8 cellular contexts compared by ENCODE assay signal in the genomic region with DNA sequence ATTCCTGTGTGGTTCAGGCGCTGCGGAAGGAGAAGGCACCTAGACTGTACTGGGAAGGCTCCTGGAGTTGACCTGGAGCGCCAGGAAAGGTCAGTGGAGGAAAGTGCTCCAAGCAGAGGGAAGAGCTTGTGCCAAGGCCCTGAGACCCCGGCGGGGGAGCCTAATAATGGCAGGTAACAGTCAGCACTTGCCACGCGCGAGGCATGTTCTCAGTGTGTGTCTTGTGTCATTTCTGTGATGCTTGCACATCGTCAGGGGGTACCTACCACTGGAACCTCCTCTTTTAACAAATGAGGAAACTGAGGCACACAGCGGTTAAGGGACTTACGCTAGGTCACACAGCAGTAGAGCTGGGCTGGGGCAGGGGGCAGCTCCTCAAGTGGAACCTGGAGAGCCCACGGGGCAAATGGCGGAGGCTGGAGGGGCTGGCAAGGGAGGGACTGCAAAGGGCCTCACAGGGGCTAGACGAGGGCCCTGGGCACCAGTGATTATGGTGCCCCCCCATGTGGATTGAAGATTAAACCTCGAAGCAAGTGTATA. TPM values are rescaled to one million over a fixed set of nuclear protein-coding genes. Genes with fewer than 3 reads are reported as not detected.
DNase-seq lines count a peak whose midpoint lies in the region; TF ChIP-seq lines count a peak whose summit lies in the region.

No MANE protein-coding gene starts in this region.

- H3K4me1 ChIP-seq in CD4-positive, alpha-beta memory T cell (ENCODE audit: insufficient read depth, low read length): peaks cover 7% of the 10 kb centered on the region
- H3K4me1 ChIP-seq in effector memory CD4-positive, alpha-beta T cell (ENCODE audit: control insufficient read depth, insufficient read depth, low read length, poor library complexity, severe bottlenecking): peaks cover 5% of the 10 kb centered on the region
- H3K4me1 ChIP-seq in neutrophil (ENCODE audit: control insufficient read depth in 1 of 2, insufficient read depth in 1 of 2, low read depth in 1 of 2, low read length in 1 of 2): peaks cover 21 to 26% of the 10 kb centered on the region in 2 experiments

- peaks cover 1 to 4% of the 10 kb centered on the region in 2 donors for H3K27me3 Mint-ChIP-seq in CD4-positive, alpha-beta memory T cell

- intact Hi-C loops in CD4-positive, alpha-beta memory T cell (cut with micrococcal nuclease): no loop called here

- H3K9me3 Mint-ChIP-seq in CD4-positive, alpha-beta memory T cell: no peaks in the 10 kb centered on the region

- H3K27me3 ChIP-seq in CD4-positive, alpha-beta memory T cell (ENCODE audit: insufficient read depth, low read length): no peaks in the 10 kb centered on the region
- no peaks in the 10 kb centered on the region for H3K27me3 ChIP-seq in effector memory CD4-positive, alpha-beta T cell (replicated peaks; ENCODE audit: control insufficient read depth, insufficient read depth, low read length, poor library complexity, severe bottlenecking)
- peaks cover 55% of the 10 kb centered on the region for H3K27me3 ChIP-seq in neutrophil

- CTCF ChIA-PET in CD4-positive, alpha-beta memory T cell (lab: Charles Lee; ENCODE audit: partially characterized antibody): interaction anchor here (1.2 to 1.7 kb wide), 2 partner anchors 9 to 10 kb away, joined by 5 to 11 read pairs; no protein-coding TSS in a partner anchor

- H3K9me3 ChIP-seq in CD4-positive, alpha-beta memory T cell (ENCODE audit: control insufficient read depth in 1 of 2, low read length in 2 of 2): no peaks in the 10 kb centered on the region
- H3K9me3 ChIP-seq in effector memory CD4-positive, alpha-beta T cell (ENCODE audit: control insufficient read depth, low read length): no peaks in the 10 kb centered on the region
- no peaks in the 10 kb centered on the region for H3K9me3 ChIP-seq in neutrophil

- POLR2A ChIA-PET in CD4-positive, alpha-beta memory T cell (lab: Charles Lee; ENCODE audit: partially characterized antibody): interaction anchor here (0.8 to 5.0 kb wide), 2 partner anchors 9 to 51 kb away, joined by 3 to 56 read pairs; partner anchors contain the start of gene PPIE

- H3K36me3 ChIP-seq in CD4-positive, alpha-beta memory T cell (ENCODE audit: insufficient read depth, low read length): no peaks in the 10 kb centered on the region
- H3K36me3 ChIP-seq in effector memory CD4-positive, alpha-beta T cell (ENCODE audit: control insufficient read depth, insufficient read depth, low read length): no peaks in the 10 kb centered on the region
- no peaks in the 10 kb centered on the region for H3K36me3 ChIP-seq in neutrophil

- H3K4me3 Mint-ChIP-seq in CD4-positive, alpha-beta memory T cell: peak overlapping the region; percentile 72 to 85 (median 80)

- no peaks in the 10 kb centered on the region for H3K36me3 Mint-ChIP-seq in CD4-positive, alpha-beta memory T cell

- peak overlapping the region in 5 of 7 donors; percentile 27 to 90 (median 47) for H3K27ac Mint-ChIP-seq in CD4-positive, alpha-beta memory T cell

- H3K27ac ChIP-seq in CD4-positive, alpha-beta memory T cell (ENCODE audit: low read depth, low read length): no peak overlapping the region
- no peak overlapping the region for H3K27ac ChIP-seq in effector memory CD4-positive, alpha-beta T cell (ENCODE audit: insufficient read depth, low read length, poor library complexity, severe bottlenecking)
- no peak overlapping the region for H3K27ac ChIP-seq in neutrophil

- H3K4me1 Mint-ChIP-seq in CD4-positive, alpha-beta memory T cell: peaks cover 7 to 30% (median 15%) of the 10 kb centered on the region in 4 donors

- no peak for TF ChIP-seq POLR2A in NB4 (IDR thresholded peaks at IDR 0.05; ENCODE audit: extremely low read depth, insufficient read length)

- peak overlapping the region in 1 of 2 donors; percentile 59 for H3K4me3 ChIP-seq in CD4-positive, alpha-beta memory T cell (ENCODE audit: low read length in 2 of 2)
- peak overlapping the region; percentile 48 for H3K4me3 ChIP-seq in NB4 (ENCODE audit: low read depth, low read length)
- peak overlapping the region; percentile 51 for H3K4me3 ChIP-seq in effector memory CD4-positive, alpha-beta T cell (ENCODE audit: insufficient read depth, low read depth, low read length, poor library complexity, severe bottlenecking)
- peak overlapping the region; percentile 62 to 71 for H3K4me3 ChIP-seq in neutrophil (ENCODE audit: low read depth in 1 of 2, low read length in 1 of 2)

- TF ChIP-seq CTCF in NB4 (IDR thresholded peaks at IDR 0.05; ENCODE audit: low read depth, low read length) (no peak), neutrophil (IDR thresholded peaks at IDR 0.05) (no peak)

- DNase-seq in CD4-positive, alpha-beta memory T cell: no peak
- DNase-seq in NB4 (ENCODE audit: low read depth) (no peak), AG08396 (ENCODE audit: low spot score) (no peak), C1 segment of cervical spinal cord (lab: John Stamatoyannopoulos, UW) (no peak), COR-L47 (lab: John Stamatoyannopoulos, UW) (no peak)
- DNase-seq in effector memory CD4-positive, alpha-beta T cell: no peak
- no peak for DNase-seq in stimulated activated CD4-positive, alpha-beta T cell treated with anti-CD3 and anti-CD28 coated beads, Interleukin-2, amount 100 ng/mL, for 48 hours

RNA-seq across cellular contexts. Expression of gene BMP8B, which starts 1.0 kb away (rescaled TPM):
- total RNA-seq in CD4-positive, alpha-beta memory T cell: under 1 TPM; 0.89 to 0.99 TPM
- under 1 TPM; 0.03 to 0.07 TPM for polyA plus RNA-seq in CD4-positive, alpha-beta memory T cell

RNA-seq across cellular contexts. Expression of gene OXCT2, which starts 18.5 kb away (rescaled TPM):
- total RNA-seq in CD4-positive, alpha-beta memory T cell: under 1 TPM in 1 of 2 experiments, not detected in 1; 0.36 TPM
- polyA plus RNA-seq in CD4-positive, alpha-beta memory T cell: not detected

RNA-seq across cellular contexts. Expression of gene PPIE, which starts 51.0 kb away (rescaled TPM):
- total RNA-seq in CD4-positive, alpha-beta memory T cell: 10 to 100 TPM; 67.7 to 69.4 TPM
- 100 to 1,000 TPM in 1 of 2 donors, 10 to 100 TPM in 1; 77.2 to 162 TPM for polyA plus RNA-seq in CD4-positive, alpha-beta memory T cell
